In genomic region chr2:36414307-36414706, GRCh38 we compare ENCODE assay signal across 23 cellular contexts. TPM values are rescaled to one million over a fixed set of nuclear protein-coding genes. Genes with fewer than 3 reads are reported as not detected.
A peak's percentile ranks its signal among the peaks of the same experiment; 100 is the strongest.
DNase-seq lines count a peak whose midpoint lies in the region; ATAC-seq, FAIRE-seq and TF ChIP-seq lines count a peak whose summit lies in the region.
"Had no signal": no experiment of that assay in that cellular context is flagged by ENCODE, and none has a peak within 500 bp of the region (broad histone marks: within the 10 kb centered on the region; RNA-seq: fewer than 3 reads in every experiment).

No MANE protein-coding gene starts in this region.

- TF ChIP-seq POLR2A in A549 (IDR thresholded peaks at IDR 0.05; ENCODE audit: low read length) (no peak), IMR-90 (IDR thresholded peaks at IDR 0.05; ENCODE audit: low read depth, low read length) (no peak)

- H3K9me3 ChIP-seq in A549 (no peaks in the 10 kb centered on the region), IMR-90 (ENCODE audit: control insufficient read depth, insufficient read depth, low read length) (no peaks in the 10 kb centered on the region)

- peak overlapping the region in 1 of 2 experiments; percentile 23; a peak in 1 of 4 replicates for H4K8ac ChIP-seq in IMR-90 (ENCODE audit: low read depth in 2 of 2, low read length in 2 of 2)

- H3K4me3 ChIP-seq in A549 = no peak overlapping the region
- H3K4me3 ChIP-seq in IMR-90 (ENCODE audit: insufficient read depth, low read depth, low read length) = no peak overlapping the region

- H2AK9ac ChIP-seq in IMR-90 (replicated peaks; ENCODE audit: low read depth, low read length, poor library complexity) = no peak overlapping the region

- peaks cover 86% of the 10 kb centered on the region for H4K20me1 ChIP-seq in IMR-90 (ENCODE audit: insufficient read depth, low read length)

- H3K79me1 ChIP-seq in IMR-90 (ENCODE audit: low read depth in 1 of 2, low read length in 2 of 2) = peaks cover 27 to 71% of the 10 kb centered on the region in 2 experiments

- H3K18ac ChIP-seq in IMR-90 (ENCODE audit: low read depth, low read length) = no peak overlapping the region; the same call in 1 of the 2 replicates

- no peak overlapping the region; the same call in 1 of the 2 replicates for H3K56ac ChIP-seq in IMR-90 (ENCODE audit: extremely low read depth, insufficient read depth, low read length)

- H3K27me3 Mint-ChIP-seq in endothelial cell (ENCODE audit: unreplicated experiment) (peaks cover 8% of the 10 kb centered on the region), osteocyte (ENCODE audit: unreplicated experiment) (no peaks in the 10 kb centered on the region), glutamatergic neuron (ENCODE audit: unreplicated experiment) (peaks cover 3% of the 10 kb centered on the region)
- H3K27me3 Mint-ChIP-seq in activated naive CD8-positive, alpha-beta T cell treated with anti-CD3 and anti-CD28 coated beads, Interleukin-2, amount 50 U/mL, for 24 hours = no peaks in the 10 kb centered on the region
- H3K27me3 Mint-ChIP-seq: CD4-positive, CD25-positive, alpha-beta regulatory T cell had no signal

- no peak for ATAC-seq in A549
- ATAC-seq in IMR-90 (ENCODE audit: low read depth) = no peak
- no peak for ATAC-seq in activated naive CD8-positive, alpha-beta T cell treated with anti-CD3 and anti-CD28 coated beads, Interleukin-2, amount 50 U/mL, for 24 hours

- no peak for TF ChIP-seq EP300 in A549 (IDR thresholded peaks at IDR 0.05)

- no peak overlapping the region for H3K9ac ChIP-seq in IMR-90 (ENCODE audit: low read depth, low read length)

- H3K36me3 Mint-ChIP-seq in endothelial cell (ENCODE audit: low read depth, unreplicated experiment) (peaks cover 30% of the 10 kb centered on the region), osteocyte (ENCODE audit: unreplicated experiment) (no peaks in the 10 kb centered on the region), glutamatergic neuron (ENCODE audit: unreplicated experiment) (no peaks in the 10 kb centered on the region)
- peaks cover under 1% of the 10 kb centered on the region for H3K36me3 Mint-ChIP-seq in activated naive CD8-positive, alpha-beta T cell treated with anti-CD3 and anti-CD28 coated beads, Interleukin-2, amount 50 U/mL, for 24 hours (ENCODE audit: low read depth)
- H3K36me3 Mint-ChIP-seq: CD4-positive, CD25-positive, alpha-beta regulatory T cell had no signal

- peaks cover 44% of the 10 kb centered on the region for H3K9me1 ChIP-seq in IMR-90 (ENCODE audit: insufficient read depth, low read length)

- no peak for FAIRE-seq in A549 (lab: Jason Lieb, UNC)
- FAIRE-seq: A204.1, G401.6, GM12892, H1 had no signal

- peak overlapping the region; percentile 29; the same call in 1 of the 2 replicates for H4K5ac ChIP-seq in IMR-90 (ENCODE audit: low read depth, low read length)

- H3K36me3 ChIP-seq in IMR-90 (ENCODE audit: control insufficient read depth, insufficient read depth, low read length) = peaks cover 11% of the 10 kb centered on the region

- peak overlapping the region; percentile 25 for H3K27ac Mint-ChIP-seq in endothelial cell (ENCODE audit: unreplicated experiment)
- H3K27ac Mint-ChIP-seq in osteocyte (ENCODE audit: unreplicated experiment) = peak overlapping the region; percentile 70
- H3K27ac Mint-ChIP-seq in activated naive CD8-positive, alpha-beta T cell treated with anti-CD3 and anti-CD28 coated beads, Interleukin-2, amount 50 U/mL, for 24 hours = no peak overlapping the region
- H3K27ac Mint-ChIP-seq in glutamatergic neuron (ENCODE audit: unreplicated experiment) = no peak overlapping the region
- H3K27ac Mint-ChIP-seq: CD4-positive, CD25-positive, alpha-beta regulatory T cell had no signal

- in situ Hi-C loops in IMR-90 (cut with MboI; ENCODE audit: low sequenced_read_pairs) = no loop called here

- DNase-seq in A549 (ENCODE audit: low read depth in 1 of 2, low spot score in 1 of 2) = no peak
- no peak for DNase-seq in IMR-90
- DNase-seq in endothelial cell (ENCODE audit: low spot score) = no peak
- DNase-seq in osteocyte (ENCODE audit: extremely low spot score, unreplicated experiment) = no peak
- DNase-seq in activated naive CD8-positive, alpha-beta T cell treated with anti-CD3 and anti-CD28 coated beads, Interleukin-2, amount 50 U/mL, for 24 hours = no peak
- no peak for DNase-seq in glutamatergic neuron
- DNase-seq in OCI-M2 (lab: John Stamatoyannopoulos, UW; ENCODE audit: unreplicated experiment) = no peak
- no peak for DNase-seq in Ammon's horn (ENCODE audit: low spot score)
- DNase-seq: Calu3; CD4-positive, CD25-positive, alpha-beta regulatory T cell; DMS79; KG1; MM.1S; NCI-H1105; NCI-H187 treated with DMSO at 0.1 percent for 48 hours; NCI-H2171; NCI-H446 treated with DMSO at 0.1 percent for 48 hours; NCI-H774; Right ventricle myocardium superior had no signal

- no peak overlapping the region for H2AK5ac ChIP-seq in IMR-90 (ENCODE audit: low read depth, low read length)

- H3K23ac ChIP-seq in IMR-90 (ENCODE audit: low read depth, low read length) = peak overlapping the region; percentile 3; the same call in 1 of the 2 replicates

- no peaks in the 10 kb centered on the region for H3K27me3 ChIP-seq in IMR-90 (ENCODE audit: control insufficient read depth, insufficient read depth, low read length)

- WGBS in A549 (ENCODE audit: missing lambda C conversion rate) = 90% methylated on average over 4 of the region's 4 CpGs
- WGBS in IMR-90 (ENCODE audit: extremely low coverage in 2 of 2, insufficient read length in 1 of 2), 2 experiments = 91% methylated on average over 3 of the region's 4 CpGs; no CpG with 5 or more reads in 1 of the 2 experiments

- peaks cover 100% of the 10 kb centered on the region for H3K4me1 ChIP-seq in A549
- H3K4me1 ChIP-seq in IMR-90 (ENCODE audit: control insufficient read depth, insufficient read depth, low read length) = peaks cover 25% of the 10 kb centered on the region

- H3K4ac ChIP-seq in IMR-90 (ENCODE audit: low read depth, low read length) = no peak overlapping the region

- H4K91ac ChIP-seq in IMR-90 (ENCODE audit: insufficient read depth, low read depth, low read length) = no peak overlapping the region

- TF ChIP-seq RAD21 in A549 (conservative IDR thresholded peaks at IDR 0.05 in 1 of 2, IDR thresholded peaks at IDR 0.05 in 1 of 2) (no peak), IMR-90 (IDR thresholded peaks at IDR 0.05; ENCODE audit: low read length) (no peak)

- POLR2A ChIA-PET in A549 (lab: Yijun Ruan, JAX) = no interaction called here
- POLR2A ChIA-PET in IMR-90 (lab: Charles Lee; ENCODE audit: unreplicated experiment) = no interaction called here

- H3K4me2 ChIP-seq in A549 (no peak overlapping the region), IMR-90 (ENCODE audit: low read depth, low read length) (no peak overlapping the region)

- H3K9me3 Mint-ChIP-seq in endothelial cell (ENCODE audit: unreplicated experiment) = no peaks in the 10 kb centered on the region
- no peaks in the 10 kb centered on the region for H3K9me3 Mint-ChIP-seq in osteocyte (ENCODE audit: unreplicated experiment)
- no peaks in the 10 kb centered on the region for H3K9me3 Mint-ChIP-seq in activated naive CD8-positive, alpha-beta T cell treated with anti-CD3 and anti-CD28 coated beads, Interleukin-2, amount 50 U/mL, for 24 hours
- no peaks in the 10 kb centered on the region for H3K9me3 Mint-ChIP-seq in glutamatergic neuron (ENCODE audit: unreplicated experiment)
- H3K9me3 Mint-ChIP-seq: CD4-positive, CD25-positive, alpha-beta regulatory T cell had no signal

- H3K4me1 Mint-ChIP-seq in endothelial cell (ENCODE audit: unreplicated experiment) (peaks cover 88% of the 10 kb centered on the region), osteocyte (ENCODE audit: unreplicated experiment) (peaks cover 74% of the 10 kb centered on the region), glutamatergic neuron (ENCODE audit: low read depth, unreplicated experiment) (peaks cover 23% of the 10 kb centered on the region)
- H3K4me1 Mint-ChIP-seq in activated naive CD8-positive, alpha-beta T cell treated with anti-CD3 and anti-CD28 coated beads, Interleukin-2, amount 50 U/mL, for 24 hours = no peaks in the 10 kb centered on the region

- no peak overlapping the region for H2AFZ ChIP-seq in IMR-90 (replicated peaks; ENCODE audit: low read length, poor library complexity)

- CTCF ChIA-PET in A549 (lab: Yijun Ruan, JAX) = interaction anchor here (0.6 to 4.1 kb wide), 10 partner anchors 9 to 426 kb away, joined by 3 to 18 read pairs (median 5); no protein-coding TSS in a partner anchor
- CTCF ChIA-PET in IMR-90 (lab: Yijun Ruan, JAX) = interaction anchor here (0.6 kb wide), 2 partner anchors 36 to 371 kb away, joined by 3 to 7 read pairs; no protein-coding TSS in a partner anchor

- BruUV-seq in IMR-90 (replicated peaks; lab: Mats Ljungman, UMichigan) = no TSS peak

- H3K27ac ChIP-seq in A549 = peak overlapping the region; percentile 4 to 56; a peak in 3 of 6 replicates
- peak overlapping the region; percentile 7; the same call in 1 of the 2 replicates for H3K27ac ChIP-seq in IMR-90 (ENCODE audit: insufficient read depth, low read length)

- TF ChIP-seq CTCF in A549 (IDR thresholded peaks at IDR 0.05) = no peak
- TF ChIP-seq CTCF in IMR-90 (conservative IDR thresholded peaks at IDR 0.05; ENCODE audit: low read depth, low read length) = no peak
- no peak for TF ChIP-seq CTCF in endothelial cell (IDR thresholded peaks at IDR 0.05; ENCODE audit: unreplicated experiment)
- TF ChIP-seq CTCF in osteocyte (IDR thresholded peaks at IDR 0.05) = no peak
- TF ChIP-seq CTCF in glutamatergic neuron (IDR thresholded peaks at IDR 0.05; ENCODE audit: partially characterized antibody, unreplicated experiment) = no peak

- no peak overlapping the region; the same call in 1 of the 2 replicates for H2BK120ac ChIP-seq in IMR-90 (ENCODE audit: low read depth, low read length)

- peak overlapping the region; percentile 39 for H3K4me3 Mint-ChIP-seq in endothelial cell (ENCODE audit: unreplicated experiment)
- no peak overlapping the region for H3K4me3 Mint-ChIP-seq in osteocyte (ENCODE audit: unreplicated experiment)
- no peak overlapping the region for H3K4me3 Mint-ChIP-seq in activated naive CD8-positive, alpha-beta T cell treated with anti-CD3 and anti-CD28 coated beads, Interleukin-2, amount 50 U/mL, for 24 hours
- H3K4me3 Mint-ChIP-seq in glutamatergic neuron (ENCODE audit: unreplicated experiment) = no peak overlapping the region
- H3K4me3 Mint-ChIP-seq: CD4-positive, CD25-positive, alpha-beta regulatory T cell had no signal

- no peak overlapping the region for H2BK5ac ChIP-seq in IMR-90 (ENCODE audit: low read depth, low read length, poor library complexity, severe bottlenecking)

- H3K14ac ChIP-seq in IMR-90 (replicated peaks; ENCODE audit: low read depth, low read length) = peak overlapping the region; percentile 50; the same call in 1 of the 2 replicates

- intact Hi-C loops in IMR-90 (cut with micrococcal nuclease) = no loop called here

- H2BK15ac ChIP-seq in IMR-90 (ENCODE audit: low read depth, low read length) = no peak overlapping the region

- dilution Hi-C loops in IMR-90 (cut with HindIII; ENCODE audit: low sequenced_read_pairs, unreplicated experiment) = no loop called here

- H2BK20ac ChIP-seq in IMR-90 (ENCODE audit: low read depth, low read length) = no peak overlapping the region

RNA-seq across cellular contexts. Expression of gene CRIM1, which starts 58.7 kb away (rescaled TPM):
- polyA plus RNA-seq in A549 (2011; rRNA removed) (208 and 275 TPM in 2 replicates), A549 (2017; fragmentation: RNase III; extraction: RNeasy Plus Mini Kit Qiagen cat#74134 plus additional on column Dnase treatment) (127 to 135 TPM (median 130 TPM) in 3 replicates), IMR-90 (2012; rRNA removed) (285 and 316 TPM in 2 replicates)
- polyA plus RNA-seq in A549 (2012; cell fraction: cytosol; rRNA removed) = 133 and 166 TPM in 2 replicates
- 215 and 283 TPM in 2 replicates for polyA plus RNA-seq in A549 (2012; cell fraction: nucleus; rRNA removed)
- polyA minus RNA-seq in A549 (2011; rRNA and poly(A)+ RNA removed) = 997 and 1,171 TPM in 2 replicates
- total RNA-seq in IMR-90 (2012; rRNA removed) (436 and 490 TPM in 2 replicates), endothelial cell (ENCODE audit: unreplicated experiment) (246 TPM), osteocyte (167 and 194 TPM in 2 replicates), glutamatergic neuron (ENCODE audit: unreplicated experiment) (35.7 TPM)
- polyA plus RNA-seq in IMR-90 (2012; cell fraction: cytosol; rRNA removed) = 203 and 263 TPM in 2 replicates
- 109 and 133 TPM in 2 replicates for polyA plus RNA-seq in IMR-90 (2012; cell fraction: nucleus; rRNA removed; ENCODE audit: low replicate concordance)

Comparison
In these comparisons a context has a peak if more than half of its experiments do, and no peak if none do; other contexts are left out.
1. H3K27ac Mint-ChIP-seq: peak in endothelial cell (single experiment) and osteocyte (single experiment); none in activated naive CD8-positive, alpha-beta T cell treated with anti-CD3 and anti-CD28 coated beads, Interleukin-2, amount 50 U/mL, for 24 hours (single experiment) and glutamatergic neuron (single experiment).